2 cellular contexts compared by ENCODE assay signal in genomic region chr2:182049783-182050182, GRCh38.
TF ChIP-seq lines count a peak whose summit lies in the region.

No MANE protein-coding gene starts in this region.

TF ChIP-seq in liver, 16 proteins besides CTCF, POLR2A, EP300 and RAD21:
- no peak for TF ChIP-seq YY1 (IDR thresholded peaks at IDR 0.05)
- no peak for TF ChIP-seq RXRA (IDR thresholded peaks at IDR 0.05)
- no peak for TF ChIP-seq NR2F2 (IDR thresholded peaks at IDR 0.05)
- no peak for TF ChIP-seq REST (IDR thresholded peaks at IDR 0.05)
- TF ChIP-seq HNF4A (conservative IDR thresholded peaks at IDR 0.05): no peak
- TF ChIP-seq ZBTB33 (IDR thresholded peaks at IDR 0.05): no peak
- TF ChIP-seq FOXA2 (IDR thresholded peaks at IDR 0.05): no peak
- TF ChIP-seq ATF3 (IDR thresholded peaks at IDR 0.05): no peak
- TF ChIP-seq HNF4G (IDR thresholded peaks at IDR 0.05): no peak
- TF ChIP-seq FOXA1 (IDR thresholded peaks at IDR 0.05): no peak
- no peak for TF ChIP-seq JUND (IDR thresholded peaks at IDR 0.05)
- TF ChIP-seq EGR1 (IDR thresholded peaks at IDR 0.05; ENCODE audit: low read depth in 2 of 2): no peak
- TF ChIP-seq SP1 (IDR thresholded peaks at IDR 0.05): no peak

TF ChIP-seq in HepG2, 621 proteins besides CTCF, POLR2A, EP300 and RAD21:
- TF ChIP-seq ZNF605 (CRISPR knock-in tag; IDR thresholded peaks at IDR 0.05) (no peak), ZNF446 (CRISPR knock-in tag; IDR thresholded peaks at IDR 0.05) (no peak), BHLHE40 (IDR thresholded peaks at IDR 0.05; ENCODE audit: low read length) (no peak), ZNF263 (CRISPR knock-in tag; IDR thresholded peaks at IDR 0.05) (no peak)
